In genomic region chr2:27353762-27354596, GRCh38 we compare ENCODE assay signal across 11 cellular contexts. TPM values are rescaled to one million over a fixed set of nuclear protein-coding genes. Genes with fewer than 3 reads are reported as not detected.
A peak's percentile ranks its signal among the peaks of the same experiment; 100 is the strongest.
DNase-seq lines count a peak whose midpoint lies in the region; ATAC-seq, FAIRE-seq and TF ChIP-seq lines count a peak whose summit lies in the region.
"Had no signal": no experiment of that assay in that cellular context is flagged by ENCODE, and none has a peak within 500 bp of the region (broad histone marks: within the 10 kb centered on the region; RNA-seq: fewer than 3 reads in every experiment).

No MANE protein-coding gene starts in this region.

- H3K9me3 ChIP-seq in keratinocyte (ENCODE audit: control insufficient read depth, low read depth, low read length): no peaks in the 10 kb centered on the region
- H3K9me3 ChIP-seq: sigmoid colon had no signal

- intact Hi-C loops in CD14-positive monocyte (cut with micrococcal nuclease): no loop called here
- intact Hi-C loops in activated B cell treated with CpG ODN at 0.5 μM for 24 hours (cut with micrococcal nuclease): no loop called here

- TF ChIP-seq CTCF in CD14-positive monocyte (IDR thresholded peaks at IDR 0.05): no peak
- TF ChIP-seq CTCF in HFF-Myc (IDR thresholded peaks at IDR 0.05; ENCODE audit: low read depth, low read length, missing control alignments): no peak
- no peak for TF ChIP-seq CTCF in activated B cell treated with CpG ODN at 0.5 μM for 24 hours (IDR thresholded peaks at IDR 0.05)
- TF ChIP-seq CTCF in keratinocyte (optimal IDR thresholded peaks at IDR 0.05 in 1 of 3, IDR thresholded peaks at IDR 0.05 in 1 of 3, conservative IDR thresholded peaks at IDR 0.05 in 1 of 3; ENCODE audit: extremely low read depth in 1 of 3, insufficient read depth in 2 of 3, low read length in 3 of 3): no peak

- no peaks in the 10 kb centered on the region for H4K20me1 ChIP-seq in keratinocyte (ENCODE audit: control insufficient read depth, extremely low read depth, insufficient read depth, low read length)

- H3K9me1 ChIP-seq in keratinocyte (ENCODE audit: control insufficient read depth, extremely low read depth, insufficient read depth, low read length): no peaks in the 10 kb centered on the region

- H3K36me3 ChIP-seq in keratinocyte (ENCODE audit: control insufficient read depth in 2 of 2, extremely low read depth in 1 of 2, insufficient read depth in 2 of 2, low read length in 2 of 2): peaks cover 0 to 3% of the 10 kb centered on the region in 2 experiments

- H3K27ac ChIP-seq in keratinocyte (ENCODE audit: control insufficient read depth, insufficient read depth, low read length): peak overlapping the region; percentile 25
- H3K27ac ChIP-seq: sigmoid colon had no signal

- dilution Hi-C loops in keratinocyte (cut with MboI; ENCODE audit: extremely low pct_ligation_motif_present, low sequenced_read_pairs): no loop called here

- H3K27me3 Mint-ChIP-seq in CD14-positive monocyte (ENCODE audit: low read depth in 3 of 3) (peaks cover 0 to 2% (median 0%) of the 10 kb centered on the region in 3 donors), activated B cell treated with CpG ODN at 0.5 μM for 24 hours (no peaks in the 10 kb centered on the region)

- H3K79me2 ChIP-seq in keratinocyte (ENCODE audit: control insufficient read depth, insufficient read depth, low read length): peaks cover 84% of the 10 kb centered on the region

- H2AFZ ChIP-seq in keratinocyte (ENCODE audit: control insufficient read depth, low read length): no peak overlapping the region

- CTCF ChIA-PET in activated B cell treated with CpG ODN at 0.5 μM for 24 hours (lab: Charles Lee): interaction anchor here (0.8 kb wide), 1 partner anchor 14 kb away, joined by 3 read pairs; no protein-coding TSS in a partner anchor

- no peaks in the 10 kb centered on the region for H3K27me3 ChIP-seq in keratinocyte (ENCODE audit: control insufficient read depth, extremely low read depth, insufficient read depth, low read length)
- H3K27me3 ChIP-seq: sigmoid colon had no signal

- no peaks in the 10 kb centered on the region for H3K9me3 Mint-ChIP-seq in CD14-positive monocyte
- H3K9me3 Mint-ChIP-seq in activated B cell treated with CpG ODN at 0.5 μM for 24 hours: no peaks in the 10 kb centered on the region

- H3K9ac ChIP-seq in keratinocyte (ENCODE audit: control insufficient read depth, extremely low read depth, insufficient read depth, low read length): no peak overlapping the region

- no peak overlapping the region for H3K4me3 Mint-ChIP-seq in CD14-positive monocyte
- peak overlapping the region; percentile 15 for H3K4me3 Mint-ChIP-seq in activated B cell treated with CpG ODN at 0.5 μM for 24 hours

- no peak for FAIRE-seq in keratinocyte (lab: Jason Lieb, UNC)
- FAIRE-seq: TTC549 had no signal

- H3K36me3 Mint-ChIP-seq in CD14-positive monocyte (peaks cover 8 to 38% of the 10 kb centered on the region in 2 donors), activated B cell treated with CpG ODN at 0.5 μM for 24 hours (ENCODE audit: low read depth) (peaks cover 29% of the 10 kb centered on the region)

- H3K4me3 ChIP-seq in HFF-Myc (replicated peaks; ENCODE audit: low read depth, low read length) (peak overlapping the region; percentile 8; the same call in 1 of the 2 replicates), keratinocyte (ENCODE audit: control insufficient read depth in 2 of 3, extremely low read depth in 1 of 3, insufficient read depth in 2 of 3, low read depth in 1 of 3, low read length in 3 of 3) (no peak overlapping the region)
- H3K4me3 ChIP-seq: sigmoid colon had no signal

- no peak for ATAC-seq in activated B cell treated with CpG ODN at 0.5 μM for 24 hours (ENCODE audit: low read depth)
- no peak for ATAC-seq in GM18519 (IDR thresholded peaks at IDR 0.05; ENCODE audit: low FRiP score, unreplicated experiment)

- no peak overlapping the region for H3K4me2 ChIP-seq in keratinocyte (ENCODE audit: control insufficient read depth, extremely low read depth, insufficient read depth, low read depth, low read length)

- H3K4me1 Mint-ChIP-seq in CD14-positive monocyte (peaks cover 40% of the 10 kb centered on the region), activated B cell treated with CpG ODN at 0.5 μM for 24 hours (peaks cover 64% of the 10 kb centered on the region)

- H3K4me1 ChIP-seq in keratinocyte (ENCODE audit: control insufficient read depth, extremely low read depth, insufficient read depth, low read length): peaks cover 18% of the 10 kb centered on the region

- H3K27ac Mint-ChIP-seq in CD14-positive monocyte (peak overlapping the region in 6 of 7 donors; percentile 31 to 71 (median 36)), activated B cell treated with CpG ODN at 0.5 μM for 24 hours (no peak overlapping the region)

- DNase-seq in CD14-positive monocyte (ENCODE audit: low spot score) (no peak), HFF-Myc (ENCODE audit: extremely low read depth, low read depth) (no peak), activated B cell treated with CpG ODN at 0.5 μM for 24 hours (no peak), keratinocyte (ENCODE audit: low read depth, low spot score) (no peak), NK-92 (lab: John Stamatoyannopoulos, UW; ENCODE audit: unreplicated experiment) (no peak), DMS 273 (lab: John Stamatoyannopoulos, UW; ENCODE audit: unreplicated experiment) (no peak), germinal center (ENCODE audit: low spot score) (no peak)
- DNase-seq: NCI-H2029, sigmoid colon had no signal

- POLR2A ChIA-PET in activated B cell treated with CpG ODN at 0.5 μM for 24 hours (lab: Charles Lee): interaction anchor here (0.7 kb wide), 1 partner anchor 17 kb away, joined by 3 read pairs; no protein-coding TSS in a partner anchor

RNA-seq across cellular contexts. Expression of gene GTF3C2, which starts 2.6 kb away (rescaled TPM):
- polyA plus RNA-seq in CD14-positive monocyte: 10 to 100 TPM; 34.4 to 41.7 TPM
- total RNA-seq in activated B cell treated with CpG ODN at 0.5 μM for 24 hours: 91.7 and 119 TPM in 2 replicates
- polyA plus RNA-seq in keratinocyte: 44.7 to 53.4 TPM (median 51.3 TPM) in 3 replicates
- 25.0 TPM for polyA plus RNA-seq in keratinocyte (2011; ENCODE audit: low read depth)
- 34.4 and 43.6 TPM in 2 replicates for polyA plus RNA-seq in keratinocyte (2011; cell fraction: cytosol; rRNA removed)
- polyA plus RNA-seq in keratinocyte (2011; cell fraction: nucleus; rRNA removed): 93.6 and 94.0 TPM in 2 replicates
- polyA plus RNA-seq in keratinocyte (2012; ENCODE audit: low replicate concordance): 40.5 and 46.6 TPM in 2 replicates
- 50.2 to 69.2 TPM (median 57.6 TPM) in 3 replicates for polyA minus RNA-seq in keratinocyte
- 46.2 TPM for polyA minus RNA-seq in keratinocyte (2011; cell fraction: cytosol; rRNA and poly(A)+ RNA removed)
- 38.5 and 50.4 TPM in 2 replicates for polyA minus RNA-seq in keratinocyte (2011; cell fraction: nucleus; rRNA and poly(A)+ RNA removed)

RNA-seq across cellular contexts. Expression of gene EIF2B4, which starts 16.2 kb away (rescaled TPM):
- polyA plus RNA-seq in CD14-positive monocyte: 10 to 100 TPM; 29.5 to 42.3 TPM
- total RNA-seq in activated B cell treated with CpG ODN at 0.5 μM for 24 hours: 43.3 and 49.9 TPM in 2 replicates
- polyA plus RNA-seq in keratinocyte: 43.1 to 54.9 TPM (median 54.2 TPM) in 3 replicates
- polyA plus RNA-seq in keratinocyte (2011; ENCODE audit: low read depth): 50.5 TPM
- 33.9 and 39.0 TPM in 2 replicates for polyA plus RNA-seq in keratinocyte (2011; cell fraction: cytosol; rRNA removed)
- polyA plus RNA-seq in keratinocyte (2011; cell fraction: nucleus; rRNA removed): 77.4 and 78.1 TPM in 2 replicates
- polyA plus RNA-seq in keratinocyte (2012; ENCODE audit: low replicate concordance): 55.8 and 68.5 TPM in 2 replicates
- 60.8 to 91.8 TPM (median 70.4 TPM) in 3 replicates for polyA minus RNA-seq in keratinocyte
- polyA minus RNA-seq in keratinocyte (2011; cell fraction: cytosol; rRNA and poly(A)+ RNA removed): 23.2 TPM
- 13.0 and 20.6 TPM in 2 replicates for polyA minus RNA-seq in keratinocyte (2011; cell fraction: nucleus; rRNA and poly(A)+ RNA removed)

RNA-seq across cellular contexts. Expression of gene SNX17, which starts 16.4 kb away (rescaled TPM):
- 100 to 1,000 TPM; 291 to 338 TPM for polyA plus RNA-seq in CD14-positive monocyte
- 124 and 128 TPM in 2 replicates for total RNA-seq in activated B cell treated with CpG ODN at 0.5 μM for 24 hours
- polyA plus RNA-seq in keratinocyte: 79.4 to 101 TPM (median 83.3 TPM) in 3 replicates
- polyA plus RNA-seq in keratinocyte (2011; ENCODE audit: low read depth): 20.1 TPM
- polyA plus RNA-seq in keratinocyte (2011; cell fraction: cytosol; rRNA removed): 69.2 and 86.4 TPM in 2 replicates
- 79.1 and 81.2 TPM in 2 replicates for polyA plus RNA-seq in keratinocyte (2011; cell fraction: nucleus; rRNA removed)
- polyA plus RNA-seq in keratinocyte (2012; ENCODE audit: low replicate concordance): 43.6 and 90.3 TPM in 2 replicates
- 79.1 to 86.3 TPM (median 84.0 TPM) in 3 replicates for polyA minus RNA-seq in keratinocyte
- 106 TPM for polyA minus RNA-seq in keratinocyte (2011; cell fraction: cytosol; rRNA and poly(A)+ RNA removed)
- 30.5 and 33.0 TPM in 2 replicates for polyA minus RNA-seq in keratinocyte (2011; cell fraction: nucleus; rRNA and poly(A)+ RNA removed)

RNA-seq across cellular contexts. Expression of gene ZNF513, which starts 26.6 kb away (rescaled TPM):
- polyA plus RNA-seq in CD14-positive monocyte: 1 to 10 TPM; 2.4 to 2.6 TPM
- total RNA-seq in activated B cell treated with CpG ODN at 0.5 μM for 24 hours: 30.1 and 32.8 TPM in 2 replicates
- polyA plus RNA-seq in keratinocyte: 8.8 to 14.3 TPM (median 8.9 TPM) in 3 replicates
- polyA plus RNA-seq in keratinocyte (2011; ENCODE audit: low read depth): 4.3 TPM
- 3.5 and 8.7 TPM in 2 replicates for polyA plus RNA-seq in keratinocyte (2011; cell fraction: cytosol; rRNA removed)
- polyA plus RNA-seq in keratinocyte (2011; cell fraction: nucleus; rRNA removed): 24.3 and 30.8 TPM in 2 replicates
- polyA plus RNA-seq in keratinocyte (2012; ENCODE audit: low replicate concordance): 8.9 and 9.5 TPM in 2 replicates
- 3.8 to 11.4 TPM (median 4.2 TPM) in 3 replicates for polyA minus RNA-seq in keratinocyte
- polyA minus RNA-seq in keratinocyte (2011; cell fraction: cytosol; rRNA and poly(A)+ RNA removed): 12.9 TPM
- polyA minus RNA-seq in keratinocyte (2011; cell fraction: nucleus; rRNA and poly(A)+ RNA removed): 5.7 and 6.2 TPM in 2 replicates

RNA-seq across cellular contexts. Expression of gene MPV17, which starts 31.1 kb away (rescaled TPM):
- polyA plus RNA-seq in CD14-positive monocyte: 100 to 1,000 TPM; 136 to 160 TPM
- total RNA-seq in activated B cell treated with CpG ODN at 0.5 μM for 24 hours: 78.1 and 98.3 TPM in 2 replicates
- polyA plus RNA-seq in keratinocyte: 117 to 162 TPM (median 125 TPM) in 3 replicates
- polyA plus RNA-seq in keratinocyte (2011; ENCODE audit: low read depth): 13.0 TPM
- 137 and 188 TPM in 2 replicates for polyA plus RNA-seq in keratinocyte (2011; cell fraction: cytosol; rRNA removed)
- polyA plus RNA-seq in keratinocyte (2011; cell fraction: nucleus; rRNA removed): 151 and 163 TPM in 2 replicates
- polyA plus RNA-seq in keratinocyte (2012; ENCODE audit: low replicate concordance): 82.7 and 85.9 TPM in 2 replicates
- 102 to 189 TPM (median 142 TPM) in 3 replicates for polyA minus RNA-seq in keratinocyte
- 69.3 TPM for polyA minus RNA-seq in keratinocyte (2011; cell fraction: cytosol; rRNA and poly(A)+ RNA removed)
- polyA minus RNA-seq in keratinocyte (2011; cell fraction: nucleus; rRNA and poly(A)+ RNA removed): 33.1 and 51.6 TPM in 2 replicates
